Comparison of ENCODE assay signal across 28 cellular contexts in genomic region chr11:63371396-63371795, GRCh38. TPM values are rescaled to one million over a fixed set of nuclear protein-coding genes. Genes with fewer than 3 reads are reported as not detected.
A peak's percentile ranks its signal among the peaks of the same experiment; 100 is the strongest.
DNase-seq lines count a peak whose midpoint lies in the region; ATAC-seq and TF ChIP-seq lines count a peak whose summit lies in the region.
"Had no signal": no experiment of that assay in that cellular context is flagged by ENCODE, and none has a peak within 500 bp of the region (broad histone marks: within the 10 kb centered on the region; RNA-seq: fewer than 3 reads in every experiment).

No MANE protein-coding gene starts in this region.

- no peak overlapping the region for H3K4me2 ChIP-seq in smooth muscle cell
- H3K4me2 ChIP-seq: BLaER1 had no signal

- WGBS in liver, result 30% methylated on average over 2 of the region's 2 CpGs
- 96% methylated on average over 2 of the region's 2 CpGs for WGBS in smooth muscle cell (ENCODE audit: low lambda C conversion rate)

- H3K27me3 ChIP-seq in liver (ENCODE audit: control insufficient read depth in 4 of 4, insufficient read depth in 4 of 4, low read length in 3 of 4) (no peaks in the 10 kb centered on the region), smooth muscle cell (ENCODE audit: low read depth) (no peaks in the 10 kb centered on the region), left lung (peaks cover 0 to 8% of the 10 kb centered on the region in 2 donors)
- H3K27me3 ChIP-seq: BE2C, BLaER1 had no signal

- H3K36me3 ChIP-seq in liver (ENCODE audit: control insufficient read depth in 4 of 4, insufficient read depth in 3 of 4, low read depth in 1 of 4, low read length in 3 of 4), result peaks cover 0 to 11% (median 6%) of the 10 kb centered on the region in 4 donors
- no peaks in the 10 kb centered on the region for H3K36me3 ChIP-seq in smooth muscle cell (ENCODE audit: low read depth)
- no peaks in the 10 kb centered on the region for H3K36me3 ChIP-seq in left lung
- H3K36me3 ChIP-seq: BE2C, BLaER1 had no signal

- TF ChIP-seq CTCF in liver (IDR thresholded peaks at IDR 0.05; ENCODE audit: low read depth, low read length, missing input control), result no peak
- no peak for TF ChIP-seq CTCF in smooth muscle cell (IDR thresholded peaks at IDR 0.05; ENCODE audit: borderline replicate concordance, insufficient read depth, poor library complexity, severe bottlenecking)
- no peak for TF ChIP-seq CTCF in progenitor cell of endocrine pancreas (IDR thresholded peaks at IDR 0.05; ENCODE audit: unreplicated experiment)
- TF ChIP-seq CTCF in left lung (IDR thresholded peaks at IDR 0.05), result no peak

- no peak overlapping the region for H2AFZ ChIP-seq in smooth muscle cell (ENCODE audit: low read depth)

- DNase-seq in left lobe of liver (ENCODE audit: low spot score) (peak; percentile 62), smooth muscle cell (lab: John Stamatoyannopoulos, UW; ENCODE audit: unreplicated experiment) (no peak), progenitor cell of endocrine pancreas (ENCODE audit: low spot score, unreplicated experiment) (no peak), left lung (no peak)
- DNase-seq: 8988T; ACHN; BE2C; C1 segment of cervical spinal cord; CD4-positive, alpha-beta memory T cell; CD4-positive, CD25-positive, alpha-beta regulatory T cell; CD8-positive, alpha-beta memory T cell; COR-L47; DMS 273 treated with DMSO at 0.1 percent for 48 hours; DMS153; DMS53; DMS79; DND-41; EL; GDM1 had no signal

- H3K79me2 ChIP-seq in smooth muscle cell (ENCODE audit: low read depth), result no peaks in the 10 kb centered on the region

- no peak overlapping the region for H3K4me3 Mint-ChIP-seq in progenitor cell of endocrine pancreas (ENCODE audit: low read depth)
- H3K4me3 Mint-ChIP-seq: CD14-positive monocyte; CD4-positive, alpha-beta memory T cell; CD4-positive, CD25-positive, alpha-beta regulatory T cell; CD8-positive, alpha-beta memory T cell had no signal

- intact Hi-C loops in left lung (cut with DNase I), result no loop called here

- no peaks in the 10 kb centered on the region for H3K27me3 Mint-ChIP-seq in progenitor cell of endocrine pancreas

- H3K36me3 Mint-ChIP-seq in progenitor cell of endocrine pancreas (ENCODE audit: insufficient read depth), result no peaks in the 10 kb centered on the region
- H3K36me3 Mint-ChIP-seq: CD14-positive monocyte; CD4-positive, alpha-beta memory T cell; CD4-positive, CD25-positive, alpha-beta regulatory T cell; CD8-positive, alpha-beta memory T cell had no signal

- peak overlapping the region; percentile 54 to 66 (median 61) for H3K4me3 ChIP-seq in liver (ENCODE audit: low read depth in 1 of 3, low read length in 3 of 3)
- H3K4me3 ChIP-seq in smooth muscle cell, result peak overlapping the region; percentile 23
- no peak overlapping the region for H3K4me3 ChIP-seq in left lung
- H3K4me3 ChIP-seq: BLaER1, GM12878 had no signal

- H3K9ac ChIP-seq in liver (ENCODE audit: low read depth in 1 of 2, low read length in 2 of 2), result peak overlapping the region in 1 of 2 donors; percentile 85
- H3K9ac ChIP-seq in smooth muscle cell (ENCODE audit: low read depth), result no peak overlapping the region
- H3K9ac ChIP-seq: BLaER1 had no signal

- H3K9me3 ChIP-seq in liver (ENCODE audit: control insufficient read depth in 4 of 4, low read length in 3 of 4) (no peaks in the 10 kb centered on the region), smooth muscle cell (replicated peaks; ENCODE audit: low read depth) (no peaks in the 10 kb centered on the region), left lung (no peaks in the 10 kb centered on the region)
- H3K9me3 ChIP-seq: BE2C, BLaER1 had no signal

- TF ChIP-seq RAD21 in liver (IDR thresholded peaks at IDR 0.05), result no peak

- no peaks in the 10 kb centered on the region for H4K20me1 ChIP-seq in smooth muscle cell (ENCODE audit: low read depth)
- H4K20me1 ChIP-seq: BLaER1 had no signal

- no peaks in the 10 kb centered on the region for H3K9me3 Mint-ChIP-seq in progenitor cell of endocrine pancreas (ENCODE audit: low read depth)

- H3K27ac ChIP-seq in liver (ENCODE audit: low read depth in 1 of 2, low read length in 2 of 2) (peak overlapping the region; percentile 61 to 83), smooth muscle cell (ENCODE audit: low read depth) (no peak overlapping the region), left lung (no peak overlapping the region)
- H3K27ac ChIP-seq: BLaER1 had no signal

- peak; percentile 76 for ATAC-seq in left lobe of liver
- ATAC-seq in GM18517 (IDR thresholded peaks at IDR 0.05; ENCODE audit: unreplicated experiment), result no peak
- ATAC-seq in left lung, result no peak
- ATAC-seq: GM12878 had no signal

- H3F3A ChIP-seq in smooth muscle cell (ENCODE audit: low read depth), result no peaks in the 10 kb centered on the region

- H3K4me1 Mint-ChIP-seq in progenitor cell of endocrine pancreas (ENCODE audit: low read depth), result peaks cover 11% of the 10 kb centered on the region
- H3K4me1 Mint-ChIP-seq: CD4-positive, alpha-beta memory T cell; CD4-positive, CD25-positive, alpha-beta regulatory T cell; CD8-positive, alpha-beta memory T cell had no signal

- H3K4me1 ChIP-seq in liver (ENCODE audit: control insufficient read depth in 4 of 4, insufficient read depth in 4 of 4, low read length in 3 of 4) (peaks cover 3 to 34% (median 17%) of the 10 kb centered on the region in 4 donors), smooth muscle cell (ENCODE audit: low read depth) (no peaks in the 10 kb centered on the region), left lung (no peaks in the 10 kb centered on the region)
- H3K4me1 ChIP-seq: BE2C had no signal

- H3K27ac Mint-ChIP-seq in progenitor cell of endocrine pancreas, result no peak overlapping the region
- H3K27ac Mint-ChIP-seq: CD14-positive monocyte; CD4-positive, alpha-beta memory T cell; CD4-positive, CD25-positive, alpha-beta regulatory T cell; CD8-positive, alpha-beta memory T cell had no signal

TF ChIP-seq in liver, 16 proteins besides CTCF, POLR2A, EP300 and RAD21 (continues in another document):
- no peak for TF ChIP-seq FOXA1 (IDR thresholded peaks at IDR 0.05)
- TF ChIP-seq HNF4A (conservative IDR thresholded peaks at IDR 0.05), result peak; percentile 85 to 90
- TF ChIP-seq HNF4G (IDR thresholded peaks at IDR 0.05), result peak; percentile 42
- TF ChIP-seq YY1 (IDR thresholded peaks at IDR 0.05), result no peak
- peak in 1 of 2 donors; percentile 47 for TF ChIP-seq JUND (IDR thresholded peaks at IDR 0.05)
- no peak for TF ChIP-seq GABPA (IDR thresholded peaks at IDR 0.05 in 1 of 2, conservative IDR thresholded peaks at IDR 0.05 in 1 of 2)
- TF ChIP-seq, protein P1, sequence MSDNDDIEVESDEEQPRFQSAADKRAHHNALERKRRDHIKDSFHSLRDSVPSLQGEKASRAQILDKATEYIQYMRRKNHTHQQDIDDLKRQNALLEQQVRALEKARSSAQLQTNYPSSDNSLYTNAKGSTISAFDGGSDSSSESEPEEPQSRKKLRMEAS (IDR thresholded peaks at IDR 0.05), result peak; percentile 32
- peak; percentile 19 to 66 for TF ChIP-seq RXRA (IDR thresholded peaks at IDR 0.05)
- no peak for TF ChIP-seq NR2F2 (IDR thresholded peaks at IDR 0.05)
- TF ChIP-seq SP1 (IDR thresholded peaks at IDR 0.05), result no peak
- TF ChIP-seq, protein P2, sequence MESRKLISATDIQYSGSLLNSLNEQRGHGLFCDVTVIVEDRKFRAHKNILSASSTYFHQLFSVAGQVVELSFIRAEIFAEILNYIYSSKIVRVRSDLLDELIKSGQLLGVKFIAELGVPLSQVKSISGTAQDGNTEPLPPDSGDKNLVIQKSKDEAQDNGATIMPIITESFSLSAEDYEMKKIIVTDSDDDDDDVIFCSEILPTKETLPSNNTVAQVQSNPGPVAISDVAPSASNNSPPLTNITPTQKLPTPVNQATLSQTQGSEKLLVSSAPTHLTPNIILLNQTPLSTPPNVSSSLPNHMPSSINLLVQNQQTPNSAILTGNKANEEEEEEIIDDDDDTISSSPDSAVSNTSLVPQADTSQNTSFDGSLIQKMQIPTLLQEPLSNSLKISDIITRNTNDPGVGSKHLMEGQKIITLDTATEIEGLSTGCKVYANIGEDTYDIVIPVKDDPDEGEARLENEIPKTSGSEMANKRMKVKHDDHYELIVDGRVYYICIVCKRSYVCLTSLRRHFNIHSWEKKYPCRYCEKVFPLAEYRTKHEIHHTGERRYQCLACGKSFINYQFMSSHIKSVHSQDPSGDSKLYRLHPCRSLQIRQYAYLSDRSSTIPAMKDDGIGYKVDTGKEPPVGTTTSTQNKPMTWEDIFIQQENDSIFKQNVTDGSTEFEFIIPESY (IDR thresholded peaks at IDR 0.05), result no peak
- no peak for TF ChIP-seq FOXA2 (IDR thresholded peaks at IDR 0.05)
- no peak for TF ChIP-seq TAF1 (conservative IDR thresholded peaks at IDR 0.05)
- no peak for TF ChIP-seq REST (IDR thresholded peaks at IDR 0.05)

RNA-seq across cellular contexts. Expression of gene SLC22A9, which starts 1.8 kb away (rescaled TPM):
- 16.4 TPM for total RNA-seq in left lobe of liver
- total RNA-seq in liver, result 100 to 1,000 TPM in 1 of 2 donors, 10 to 100 TPM in 1; 25.8 to 138 TPM
- 10 to 100 TPM in 1 of 2 donors, 1 to 10 TPM in 1; 10.0 to 12.0 TPM for polyA plus RNA-seq in liver
- total RNA-seq in smooth muscle cell, result not detected in 2 replicates
- not detected in 2 replicates for polyA plus RNA-seq in smooth muscle cell
- not detected in 2 replicates for total RNA-seq in progenitor cell of endocrine pancreas
- total RNA-seq in left lung, result not detected
- total RNA-seq: A673; CD4-positive, alpha-beta memory T cell; CD4-positive, CD25-positive, alpha-beta regulatory T cell; CD8-positive, alpha-beta memory T cell; Daoy; G401 had no signal
- polyA plus RNA-seq: AG04450; CD14-positive monocyte; CD4-positive, alpha-beta memory T cell; CD4-positive, CD25-positive, alpha-beta regulatory T cell; CD8-positive, alpha-beta memory T cell had no signal

Comparison
In these comparisons a context has a peak if more than half of its experiments do, and no peak if none do; other contexts are left out.
1. H3K27ac ChIP-seq: peak in liver (2 of 2); none in smooth muscle cell (single experiment) and left lung (0 of 2).
2. H3K4me3 ChIP-seq: peak in liver (3 of 3) and smooth muscle cell (single experiment); none in left lung (0 of 2).
3. RNA of gene SLC22A9, which starts 1.8 kb away (total RNA-seq): 25.8 to 138 TPM in liver and 16.4 TPM in left lobe of liver (single experiment); not detected in smooth muscle cell, not detected in progenitor cell of endocrine pancreas and not detected in left lung; every median in the first group is over 10 times any median in the second.